Comparison of ENCODE assay signal across 1 cellular context in genomic region chr17:50561796-50562195, GRCh38.
TF ChIP-seq lines count a peak whose summit lies in the region.

No MANE protein-coding gene starts in this region.

TF ChIP-seq in A549, 52 proteins besides CTCF, POLR2A, EP300 and RAD21 (continued from another document):
- TF ChIP-seq FOSB (CRISPR knock-in tag; IDR thresholded peaks at IDR 0.05), result no peak
- no peak for TF ChIP-seq HEYL (CRISPR knock-in tag; IDR thresholded peaks at IDR 0.05)
- no peak for TF ChIP-seq KDM1A (IDR thresholded peaks at IDR 0.05; ENCODE audit: low read depth)
- TF ChIP-seq ATOH8 (CRISPR knock-in tag; IDR thresholded peaks at IDR 0.05; ENCODE audit: low read depth), result no peak
- TF ChIP-seq SREBF2 (IDR thresholded peaks at IDR 0.05), result no peak
- no peak for TF ChIP-seq KDM5A (IDR thresholded peaks at IDR 0.05)
- TF ChIP-seq TP53 (CRISPR knock-in tag; IDR thresholded peaks at IDR 0.05), result no peak
- TF ChIP-seq POLR2AphosphoS2 (conservative IDR thresholded peaks at IDR 0.05; ENCODE audit: low read length), result no peak
- TF ChIP-seq JUN (IDR thresholded peaks at IDR 0.05), result no peak
TF ChIP-seq in A549: peak in this region for 0.
